ENCODE assay signal across 28 cellular contexts in the genomic region with DNA sequence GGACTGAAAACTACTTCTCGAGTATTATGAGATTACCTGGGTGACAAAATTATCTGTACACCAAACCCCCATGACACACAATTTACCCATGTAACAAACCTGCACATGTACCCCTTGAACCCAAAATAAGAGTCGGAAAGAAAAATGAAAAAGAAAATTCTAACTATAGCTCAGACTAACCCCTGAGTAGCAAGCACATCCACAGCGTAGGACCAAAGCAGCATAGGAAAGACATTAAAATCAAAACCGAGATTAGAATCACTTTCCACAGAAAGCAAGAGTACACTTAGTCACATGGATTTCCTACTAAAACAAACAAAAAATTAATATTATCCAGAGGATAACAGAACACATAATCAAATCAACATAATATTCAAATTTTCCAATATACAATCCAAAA.
"Had no signal": no experiment of that assay in that cellular context is flagged by ENCODE, and none has a peak within 500 bp of the region (broad histone marks: within the 10 kb centered on the region; RNA-seq: fewer than 3 reads in every experiment).

No MANE protein-coding gene starts in this region.

- H3K4me3 ChIP-seq: adrenal gland, body of pancreas, colonic mucosa had no signal

- H3K27ac Mint-ChIP-seq: activated B cell treated with CpG ODN at 0.5 μM for 24 hours; activated CD4-positive, alpha-beta memory T cell treated with anti-CD3 and anti-CD28 coated beads, Interleukin-2, amount 10 ng/mL, durations not matched to agents 7 days and 5 days; activated CD4-positive, alpha-beta T cell treated with anti-CD3 and anti-CD28 coated beads, Interleukin-2, amount 10 ng/mL, durations not matched to agents 24 days and 14 days; activated naive CD8-positive, alpha-beta T cell; T-helper 17 cell; T-helper 2 cell treated with Interferon-gamma antibody and Interleukin-4, amounts not matched to agents 5 μg/mL and 100 μg/mL, for 36 hours had no signal

- H3K36me3 ChIP-seq: adrenal gland, colonic mucosa, WERI-Rb-1 had no signal

- H3K27me3 ChIP-seq: adrenal gland, body of pancreas, colonic mucosa had no signal

- H3K4me3 Mint-ChIP-seq: activated B cell treated with CpG ODN at 0.5 μM for 24 hours; activated CD4-positive, alpha-beta memory T cell treated with anti-CD3 and anti-CD28 coated beads, Interleukin-2, amount 10 ng/mL, durations not matched to agents 7 days and 5 days; activated CD4-positive, alpha-beta T cell treated with anti-CD3 and anti-CD28 coated beads, Interleukin-2, amount 10 ng/mL, durations not matched to agents 24 days and 14 days; activated naive CD8-positive, alpha-beta T cell; activated T-cell treated with anti-CD3 and anti-CD28 coated beads, Interleukin-2, amount 50 U/mL, for 4 hours; T-helper 17 cell; T-helper 2 cell treated with Interferon-gamma antibody and Interleukin-4, amounts not matched to agents 5 μg/mL and 100 μg/mL, for 36 hours had no signal

- H3K9me3 Mint-ChIP-seq: activated B cell treated with CpG ODN at 0.5 μM for 24 hours; activated CD4-positive, alpha-beta memory T cell treated with anti-CD3 and anti-CD28 coated beads, Interleukin-2, amount 10 ng/mL, durations not matched to agents 7 days and 5 days; activated T-cell treated with anti-CD3 and anti-CD28 coated beads, Interleukin-2, amount 50 U/mL, for 4 hours; T-helper 2 cell treated with Interferon-gamma antibody and Interleukin-4, amounts not matched to agents 5 μg/mL and 100 μg/mL, for 36 hours had no signal

- H3K36me3 Mint-ChIP-seq: activated naive CD8-positive, alpha-beta T cell had no signal

- H3K9me3 ChIP-seq: adrenal gland, body of pancreas, colonic mucosa had no signal

- ATAC-seq: activated CD4-positive, CD25-positive, alpha-beta regulatory T cell treated with anti-CD3 and anti-CD28 coated beads, Interleukin-2, amount 50 U/mL, for 24 hours; body of pancreas; T-helper 17 cell had no signal

- DNase-seq: activated B cell treated with CpG ODN at 0.5 μM for 24 hours; activated CD4-positive, alpha-beta memory T cell treated with anti-CD3 and anti-CD28 coated beads, Interleukin-2, amount 10 ng/mL, durations not matched to agents 7 days and 5 days; activated CD4-positive, alpha-beta T cell treated with anti-CD3 and anti-CD28 coated beads, Interleukin-2, amount 10 ng/mL, durations not matched to agents 24 days and 14 days; activated CD8-positive, alpha-beta memory T cell treated with anti-CD3 and anti-CD28 coated beads, Interleukin-2, amount 50 U/mL, for 48 hours; activated effector memory CD4-positive, alpha-beta T cell treated with Interleukin-2 at 50 U/mL for 16 hours; activated gamma-delta T cell treated with Interleukin-2 at 50 U/mL for 16 hours; activated naive CD4-positive, alpha-beta T cell treated with anti-CD3 and anti-CD28 coated beads, Interleukin-2, amount 50 U/mL, for 16 hours; activated naive CD4-positive, alpha-beta T cell treated with Interleukin-2 at 50 U/mL for 16 hours; activated T-cell treated with anti-CD3 and anti-CD28 coated beads for 4 hours; activated T-cell treated with anti-CD3 and anti-CD28 coated beads, Interleukin-2, amount 50 U/mL, for 4 hours; adrenal gland; amygdala; aorta; body of pancreas; caudate nucleus; colonic mucosa; effector CD8-positive, alpha-beta T cell; foreskin fibroblast; head of caudate nucleus; hypothalamus; T-helper 1 cell; T-helper 17 cell; T1000; WERI-Rb-1 had no signal

- H3K4me1 ChIP-seq: colonic mucosa had no signal

- H3K27ac ChIP-seq: adrenal gland, body of pancreas, colonic mucosa, epithelial cell of prostate, WERI-Rb-1 had no signal
